Comparison of ENCODE assay signal across 8 cellular contexts in the genomic region with DNA sequence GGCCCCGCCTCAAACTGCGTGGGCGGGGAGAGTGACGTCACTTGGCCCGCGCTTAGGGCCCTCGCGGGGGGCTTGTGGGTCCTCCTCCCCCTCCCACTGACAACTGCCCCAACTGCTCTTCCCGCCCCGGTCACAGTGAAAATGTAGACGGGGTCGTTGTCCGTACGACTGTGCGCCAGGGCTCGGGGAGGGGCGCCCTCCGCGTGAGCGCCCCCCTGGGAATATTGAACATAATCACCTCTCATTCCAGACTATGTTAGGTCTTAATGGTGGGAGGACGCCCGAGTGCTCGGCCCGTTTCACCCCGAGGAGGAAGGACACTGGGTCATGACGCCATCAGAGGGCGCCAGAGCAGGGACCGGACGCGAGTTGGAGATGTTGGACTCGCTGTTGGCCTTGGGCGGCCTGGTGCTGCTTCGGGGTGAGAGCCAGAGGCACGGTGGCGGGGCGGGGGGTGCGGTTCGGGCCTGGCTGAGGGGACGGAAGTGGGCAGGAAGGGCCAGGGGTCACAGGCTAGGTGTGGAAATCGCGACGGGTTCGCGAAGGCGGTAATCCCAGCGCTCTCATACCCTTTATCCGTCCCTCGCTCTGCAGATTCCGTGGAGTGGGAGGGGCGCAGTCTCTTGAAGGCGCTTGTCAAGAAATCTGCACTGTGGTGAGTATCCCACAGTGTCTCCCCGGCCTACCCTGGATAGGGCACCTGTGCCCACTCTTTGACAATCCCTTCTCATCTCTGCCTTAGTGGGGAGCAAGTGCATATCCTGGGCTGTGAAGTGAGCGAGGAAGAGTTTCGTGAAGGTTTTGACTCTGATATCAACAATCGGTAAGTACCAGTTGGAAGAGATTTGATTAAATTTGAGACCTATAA. TPM values are rescaled to one million over a fixed set of nuclear protein-coding genes. Genes with fewer than 3 reads are reported as not detected.
DNase-seq lines count a peak whose midpoint lies in the region; ATAC-seq and TF ChIP-seq lines count a peak whose summit lies in the region.

A gene with protein sequence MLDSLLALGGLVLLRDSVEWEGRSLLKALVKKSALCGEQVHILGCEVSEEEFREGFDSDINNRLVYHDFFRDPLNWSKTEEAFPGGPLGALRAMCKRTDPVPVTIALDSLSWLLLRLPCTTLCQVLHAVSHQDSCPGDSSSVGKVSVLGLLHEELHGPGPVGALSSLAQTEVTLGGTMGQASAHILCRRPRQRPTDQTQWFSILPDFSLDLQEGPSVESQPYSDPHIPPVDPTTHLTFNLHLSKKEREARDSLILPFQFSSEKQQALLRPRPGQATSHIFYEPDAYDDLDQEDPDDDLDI (plus strand): TSS at position 40 of the 868 bp plus-strand sequence. CDS start 336 bp downstream, at position 376.

- ATAC-seq in GM21515 (IDR thresholded peaks at IDR 0.05; ENCODE audit: unreplicated experiment) (peak; percentile 46), naive B cell (ENCODE audit: low read depth in 2 of 2) (peak; percentile 62 to 65)
- peak; percentile 75 to 76 for ATAC-seq in activated T-cell treated with anti-CD3 and anti-CD28 coated beads, Interleukin-2, amount 50 U/mL, for 72 hours (replicated peaks in 1 of 2)

- TF ChIP-seq POLR2A in esophagus squamous epithelium (IDR thresholded peaks at IDR 0.05) = peak in 2 of 4 donors; percentile 42 to 65

- H3K36me3 ChIP-seq in esophagus squamous epithelium = peaks cover under 1 to 41% (median 20%) of the 10 kb centered on the region in 3 donors

- 4 to 18% methylated on average over 3 to 15 of the region's 55 CpGs for whole genome bisulfite sequencing in esophagus squamous epithelium, 2 donors

- peaks cover 28 to 53% (median 31%) of the 10 kb centered on the region in 3 donors for H3K4me1 ChIP-seq in esophagus squamous epithelium

- peaks cover 46% of the 10 kb centered on the region for H3K4me1 Mint-ChIP-seq in activated T-cell treated with anti-CD3 and anti-CD28 coated beads, Interleukin-2, amount 50 U/mL, for 72 hours (ENCODE audit: low read depth)
- H3K4me1 Mint-ChIP-seq in naive B cell = peaks cover 47 to 52% (median 48%) of the 10 kb centered on the region in 3 donors

- intact Hi-C loops in esophagus squamous epithelium (cut with DNase I) = no loop called here

- H3K27ac ChIP-seq in esophagus squamous epithelium = peak within 1 kb of the TSS; percentile 96 to 100 (median 98)

- no peaks in the 10 kb centered on the region for H3K9me3 Mint-ChIP-seq in activated T-cell treated with anti-CD3 and anti-CD28 coated beads, Interleukin-2, amount 50 U/mL, for 72 hours
- H3K9me3 Mint-ChIP-seq in naive B cell = no peaks in the 10 kb centered on the region

- peak within 1 kb of the TSS; percentile 89 to 99 (median 96) for H3K4me3 ChIP-seq in esophagus squamous epithelium

- H3K4me3 Mint-ChIP-seq in activated T-cell treated with anti-CD3 and anti-CD28 coated beads, Interleukin-2, amount 50 U/mL, for 72 hours = peak within 1 kb of the TSS; percentile 93 to 99
- peak within 1 kb of the TSS; percentile 90 to 99 (median 98) for H3K4me3 Mint-ChIP-seq in naive B cell

- H3K27ac Mint-ChIP-seq in activated T-cell treated with anti-CD3 and anti-CD28 coated beads, Interleukin-2, amount 50 U/mL, for 72 hours = peak within 1 kb of the TSS; percentile 98
- peak within 1 kb of the TSS; percentile 99 to 100 (median 100) for H3K27ac Mint-ChIP-seq in naive B cell

- no peaks in the 10 kb centered on the region for H3K27me3 ChIP-seq in esophagus squamous epithelium

- peaks cover 7 to 22% of the 10 kb centered on the region in 2 donors for H3K36me3 Mint-ChIP-seq in activated T-cell treated with anti-CD3 and anti-CD28 coated beads, Interleukin-2, amount 50 U/mL, for 72 hours (ENCODE audit: insufficient read depth in 2 of 2)
- H3K36me3 Mint-ChIP-seq in naive B cell = peaks cover 4 to 17% of the 10 kb centered on the region in 2 donors

- DNase-seq in DMS153 treated with DMSO at 0.1 percent for 48 hours (lab: John Stamatoyannopoulos, UW; ENCODE audit: unreplicated experiment) = peak; percentile 16
- DNase-seq in HuH-7 (ENCODE audit: low spot score) = peak; percentile 81
- peak; percentile 98 for DNase-seq in OCI-M1 (lab: John Stamatoyannopoulos, UW)
- peak; percentile 92 to 94 for DNase-seq in activated T-cell treated with anti-CD3 and anti-CD28 coated beads, Interleukin-2, amount 50 U/mL, for 72 hours
- peak; percentile 76 for DNase-seq in esophagus squamous epithelium (lab: John Stamatoyannopoulos, UW)
- peak; percentile 93 for DNase-seq in naive B cell
- peak; percentile 74 to 95 (median 86) for DNase-seq in stimulated activated naive CD4-positive, alpha-beta T cell (lab: John Stamatoyannopoulos, UW)

- TF ChIP-seq CTCF in esophagus squamous epithelium (IDR thresholded peaks at IDR 0.05) = peak in 4 of 6 experiments; percentile 4 to 25 (median 14)

- H3K9me3 ChIP-seq in esophagus squamous epithelium = no peaks in the 10 kb centered on the region

- H3K27me3 Mint-ChIP-seq in activated T-cell treated with anti-CD3 and anti-CD28 coated beads, Interleukin-2, amount 50 U/mL, for 72 hours (ENCODE audit: low read depth) = no peaks in the 10 kb centered on the region
- no peaks in the 10 kb centered on the region for H3K27me3 Mint-ChIP-seq in naive B cell

RNA-seq across cellular contexts. Expression of the gene that starts here (rescaled TPM):
- total RNA-seq in activated T-cell treated with anti-CD3 and anti-CD28 coated beads, Interleukin-2, amount 50 U/mL, for 72 hours = 10 to 100 TPM; 62.1 to 89.5 TPM
- total RNA-seq in esophagus squamous epithelium = 10 to 100 TPM; 14.9 to 21.8 (median 16.6) TPM
- 10 to 100 TPM; 54.2 to 94.8 (median 80.6) TPM for polyA plus RNA-seq in naive B cell (ENCODE audit: low read depth in 6 of 6)

Comparison
In these comparisons a context has a peak if more than half of its experiments do, and no peak if none do; other contexts are left out.
1. Peak in every context shown above with its lines: DNase-seq, ATAC-seq, H3K4me3 ChIP-seq and H3K27ac ChIP-seq.
2. DNase-seq: peak in every context shown above with its lines; median percentile 98 in OCI-M1; 93 in activated T-cell treated with anti-CD3 and anti-CD28 coated beads, Interleukin-2, amount 50 U/mL, for 72 hours; 93 in naive B cell; 86 in stimulated activated naive CD4-positive, alpha-beta T cell; 81 in HuH-7; 76 in esophagus squamous epithelium; 16 in DMS153 treated with DMSO at 0.1 percent for 48 hours.